Comparison of ENCODE assay signal across 7 cellular contexts in genomic region chr19:4866595-4867424, GRCh38. TPM values are rescaled to one million over a fixed set of nuclear protein-coding genes. Genes with fewer than 3 reads are reported as not detected.
DNase-seq lines count a peak whose midpoint lies in the region; ATAC-seq and TF ChIP-seq lines count a peak whose summit lies in the region.

No MANE protein-coding gene starts in this region.

- peak overlapping the region; percentile 41 for H3K27ac Mint-ChIP-seq in T-helper 2 cell treated with Interferon-gamma antibody and Interleukin-4, amounts not matched to agents 5 μg/mL and 100 μg/mL, for 36 hours
- peak overlapping the region; percentile 27 to 79 (median 63) for H3K27ac Mint-ChIP-seq in brain

- no peaks in the 10 kb centered on the region for H3K27me3 ChIP-seq in H7 (ENCODE audit: control insufficient read depth, insufficient read depth, low read length)

- peaks cover 22% of the 10 kb centered on the region for H3K4me1 Mint-ChIP-seq in T-helper 2 cell treated with Interferon-gamma antibody and Interleukin-4, amounts not matched to agents 5 μg/mL and 100 μg/mL, for 36 hours (ENCODE audit: low read depth)
- no peaks in the 10 kb centered on the region for H3K4me1 Mint-ChIP-seq in brain

- DNase-seq in H7 = peak; percentile 88
- DNase-seq in T-helper 2 cell treated with Interferon-gamma antibody and Interleukin-4, amounts not matched to agents 5 μg/mL and 100 μg/mL, for 36 hours (ENCODE audit: low spot score) = peak; percentile 49
- peak; percentile 73 for DNase-seq in iPS-NIHi7 (ENCODE audit: extremely low spot score)
- peak; percentile 41 to 49 for DNase-seq in stimulated activated CD4-positive, alpha-beta T cell treated with anti-CD3 and anti-CD28 coated beads, Interleukin-1b, Interleukin-23, amount 100 ng/mL, for 4 hours (ENCODE audit: low read depth in 2 of 2)
- DNase-seq in NCI-H446 (lab: John Stamatoyannopoulos, UW) = no peak

- no peaks in the 10 kb centered on the region for H3K36me3 Mint-ChIP-seq in T-helper 2 cell treated with Interferon-gamma antibody and Interleukin-4, amounts not matched to agents 5 μg/mL and 100 μg/mL, for 36 hours (ENCODE audit: low read depth)
- H3K36me3 Mint-ChIP-seq in brain = no peaks in the 10 kb centered on the region

- H3K9me3 Mint-ChIP-seq in T-helper 2 cell treated with Interferon-gamma antibody and Interleukin-4, amounts not matched to agents 5 μg/mL and 100 μg/mL, for 36 hours = no peaks in the 10 kb centered on the region
- H3K9me3 Mint-ChIP-seq in brain = no peaks in the 10 kb centered on the region

- no peaks in the 10 kb centered on the region; the same call in 1 of the 2 replicates for H3K36me3 ChIP-seq in H7 (replicated peaks; ENCODE audit: control insufficient read depth, insufficient read depth, low read length)

- peak overlapping the region; percentile 81 for H3K4me3 Mint-ChIP-seq in T-helper 2 cell treated with Interferon-gamma antibody and Interleukin-4, amounts not matched to agents 5 μg/mL and 100 μg/mL, for 36 hours
- H3K4me3 Mint-ChIP-seq in brain = peak overlapping the region; percentile 81 to 88 (median 83)

- peaks cover 3% of the 10 kb centered on the region for H3K27me3 Mint-ChIP-seq in T-helper 2 cell treated with Interferon-gamma antibody and Interleukin-4, amounts not matched to agents 5 μg/mL and 100 μg/mL, for 36 hours (ENCODE audit: low read depth)
- peaks cover 3% of the 10 kb centered on the region for H3K27me3 Mint-ChIP-seq in brain

- ATAC-seq in HG02610 (IDR thresholded peaks at IDR 0.05; ENCODE audit: unreplicated experiment) = no peak

- TF ChIP-seq CTCF in brain (conservative IDR thresholded peaks at IDR 0.05) = no peak

- H3K4me3 ChIP-seq in H7 (ENCODE audit: insufficient read depth, low read depth, low read length) = peak overlapping the region; percentile 70

RNA-seq across cellular contexts. Expression of gene PLIN3, which starts 0.7 kb away (rescaled TPM):
- 88.8 and 95.2 TPM in 2 replicates for total RNA-seq in H7 (2014; rRNA removed; shearing (Covaris generic))
- polyA plus RNA-seq in brain (ENCODE audit: insufficient read depth, low read depth, low replicate concordance) = 35.0 TPM

RNA-seq across cellular contexts. Expression of gene TICAM1, which starts 35.3 kb away (rescaled TPM):
- 0.17 and 0.30 TPM in 2 replicates for total RNA-seq in H7 (2014; rRNA removed; shearing (Covaris generic))
- polyA plus RNA-seq in brain (ENCODE audit: insufficient read depth, low read depth, low replicate concordance) = 4.9 TPM

RNA-seq across cellular contexts. Expression of gene ARRDC5, which starts 35.9 kb away (rescaled TPM):
- total RNA-seq in H7 (2014; rRNA removed; shearing (Covaris generic)) = not detected in 2 replicates
- polyA plus RNA-seq in brain (ENCODE audit: insufficient read depth, low read depth, low replicate concordance) = not detected

RNA-seq across cellular contexts. Expression of gene UHRF1, which starts 42.5 kb away (rescaled TPM):
- 22.1 and 54.0 TPM in 2 replicates for total RNA-seq in H7 (2014; rRNA removed; shearing (Covaris generic))
- polyA plus RNA-seq in brain (ENCODE audit: insufficient read depth, low read depth, low replicate concordance) = 25.6 TPM

Comparison
In these comparisons a context has a peak if more than half of its experiments do, and no peak if none do; other contexts are left out.
1. DNase-seq: peak in H7 (single experiment), T-helper 2 cell treated with Interferon-gamma antibody and Interleukin-4, amounts not matched to agents 5 μg/mL and 100 μg/mL, for 36 hours (single experiment), iPS-NIHi7 (single experiment) and stimulated activated CD4-positive, alpha-beta T cell treated with anti-CD3 and anti-CD28 coated beads, Interleukin-1b, Interleukin-23, amount 100 ng/mL, for 4 hours (2 of 2); none in NCI-H446 (0 of 2).